ENCODE assay signal across 27 cellular contexts in genomic region chr9:118729981-118730380, GRCh38.
"Had no signal": no experiment of that assay in that cellular context is flagged by ENCODE, and none has a peak within 500 bp of the region (broad histone marks: within the 10 kb centered on the region; RNA-seq: fewer than 3 reads in every experiment).

No MANE protein-coding gene starts in this region.

- H3K9me3 ChIP-seq: suprapubic skin, testis, thoracic aorta, thyroid gland, tibial nerve, transverse colon, upper lobe of left lung, upper lobe of right lung, uterus, vagina had no signal

- FAIRE-seq: urothelium cell line had no signal

- H3K36me3 ChIP-seq: stomach, suprapubic skin, thoracic aorta, thyroid gland, tibial artery, tibial nerve, transverse colon, upper lobe of left lung, upper lobe of right lung, uterus, vagina had no signal

- H3K4me1 ChIP-seq: stomach, suprapubic skin, testis, thyroid gland, tibial artery, tibial nerve, transverse colon, upper lobe of left lung, upper lobe of right lung, uterus, vagina had no signal

- H3K4me3 ChIP-seq: stomach, suprapubic skin, testis, thoracic aorta, thyroid gland, tibial artery, tibial nerve, transverse colon, upper lobe of left lung, upper lobe of right lung, uterus, vagina had no signal

- H3K27ac ChIP-seq: stomach, suprapubic skin, testis, thoracic aorta, thyroid gland, tibial artery, tibial nerve, transverse colon, upper lobe of left lung, upper lobe of right lung, uterus, vagina had no signal

- ATAC-seq: stimulated activated effector memory CD8-positive, alpha-beta T cell treated with anti-CD3 and anti-CD28 coated beads, Interleukin-12 subunit alpha, Interleukin-12 subunit beta, amount 100 ng/mL, for 72 hours; stimulated activated memory B cell treated with anti-CD40 and anti-IgM and Interleukin-4, amounts not matched to agents 10 μg/mL and 1 μg/mL and 100 μg/mL, for 72 hours; stimulated activated naive B cell treated with anti-CD40 and anti-IgM and Interleukin-4, amounts not matched to agents 10 μg/mL and 1 μg/mL and 100 μg/mL, for 72 hours; stimulated activated naive CD8-positive, alpha-beta T cell treated with anti-CD3 and anti-CD28 coated beads, Interleukin-15, amount 100 ng/mL, for 72 hours; stimulated activated naive CD8-positive, alpha-beta T cell treated with anti-CD3 and anti-CD28 coated beads, Interleukin-15, Interleukin-2, amounts not matched to agents 100 U/mL and 50 U/mL, for 24 hours; upper lobe of right lung had no signal

- H3K27me3 ChIP-seq: suprapubic skin, testis, thyroid gland, tibial artery, tibial nerve, transverse colon, upper lobe of left lung, upper lobe of right lung, uterus, vagina had no signal

- DNase-seq: stimulated activated CD4-positive, alpha-beta T cell treated with anti-CD3 and anti-CD28 coated beads, Interleukin-2, amount 100 ng/mL, for 48 hours; stimulated activated CD4-positive, alpha-beta T cell treated with anti-CD3 and anti-CD28 coated beads, Interleukin-4, amount 100 ng/mL, for 1 hour; stimulated activated CD4-positive, alpha-beta T cell treated with anti-CD3 and anti-CD28 coated beads, Interleukin-4, amount 100 ng/mL, for 24 hours; stimulated activated CD4-positive, alpha-beta T cell treated with anti-CD3 and anti-CD28 coated beads, Interleukin-4, amount 100 ng/mL, for 4 hours; stimulated activated CD8-positive, alpha-beta memory T cell treated with anti-CD3 and anti-CD28 coated beads, Interleukin-4, amount 100 ng/mL, for 48 hours; stimulated activated naive B cell treated with anti-CD40 and anti-IgM and Interleukin-4, amounts not matched to agents 10 μg/mL and 1 μg/mL and 100 μg/mL, for 72 hours; stimulated activated naive CD4-positive, alpha-beta T cell; stimulated activated naive CD4-positive, alpha-beta T cell treated with Interleukin-2 at 50 U/mL for 16 hours; stimulated activated naive CD8-positive, alpha-beta T cell treated with anti-CD3 and anti-CD28 coated beads, Interleukin-15, amount 100 ng/mL, for 72 hours; stimulated activated naive CD8-positive, alpha-beta T cell treated with anti-CD3 and anti-CD28 coated beads, Interleukin-15, Interleukin-2, amounts not matched to agents 100 U/mL and 50 U/mL, for 24 hours; stomach; substantia nigra; testis; thyroid gland; tibial artery; transverse colon; trophoblast cell; upper lobe of left lung; upper lobe of right lung; uterus had no signal
